26 cellular contexts compared by ENCODE assay signal in the genomic region with DNA sequence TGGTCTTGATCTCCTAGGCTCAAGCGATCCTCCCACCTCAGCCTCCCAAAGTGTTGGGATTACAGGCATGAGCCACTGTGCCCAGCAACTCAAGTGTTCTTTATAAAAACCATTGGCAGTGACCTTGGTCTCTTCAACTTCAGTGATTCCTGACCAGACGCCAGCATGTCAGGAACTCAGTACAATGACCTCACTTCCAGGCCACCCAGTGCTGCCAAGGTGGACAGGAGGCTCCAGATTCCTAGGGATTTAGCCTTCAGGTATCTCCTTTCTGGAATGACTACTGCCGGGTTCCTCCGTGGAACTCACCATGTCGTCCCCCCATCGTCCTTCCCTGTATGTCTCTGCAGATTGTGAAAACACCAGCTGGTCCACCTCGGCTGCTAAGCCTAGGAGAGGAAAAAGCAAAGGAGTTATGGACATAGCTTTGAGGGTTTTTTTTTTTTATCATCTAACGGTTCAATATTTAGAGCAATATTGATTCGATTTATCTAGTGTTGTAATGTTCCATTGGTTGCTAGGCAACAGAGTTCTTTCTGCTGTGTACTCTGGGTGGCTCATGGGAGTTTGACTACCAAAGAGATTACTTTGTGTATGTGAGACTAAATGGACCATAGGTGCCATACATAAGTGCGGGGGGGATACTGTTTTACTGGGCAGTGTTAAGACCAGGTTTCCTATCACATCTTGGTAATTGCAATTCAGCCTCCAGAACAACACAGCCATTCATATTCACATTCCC.
"Had no signal": no experiment of that assay in that cellular context is flagged by ENCODE, and none has a peak within 500 bp of the region (broad histone marks: within the 10 kb centered on the region; RNA-seq: fewer than 3 reads in every experiment).

No MANE protein-coding gene starts in this region.

- ATAC-seq: activated CD4-positive, alpha-beta T cell treated with anti-CD3 and anti-CD28 coated beads for 36 hours; activated T-cell treated with anti-CD3 and anti-CD28 coated beads, Interleukin-2, amount 50 U/mL, for 72 hours; left lung; lower lobe of right lung; natural killer cell; stimulated activated effector memory CD8-positive, alpha-beta T cell treated with anti-CD3 and anti-CD28 coated beads, Interleukin-12 subunit alpha, Interleukin-12 subunit beta, amount 100 ng/mL, for 72 hours had no signal

- H3K27me3 ChIP-seq: left lung, sigmoid colon, upper lobe of left lung, vagina had no signal

- H3K27ac Mint-ChIP-seq: activated CD4-positive, alpha-beta T cell treated with anti-CD3 and anti-CD28 coated beads for 36 hours; activated naive CD8-positive, alpha-beta T cell; activated T-cell treated with anti-CD3 and anti-CD28 coated beads, Interleukin-2, amount 50 U/mL, for 72 hours; natural killer cell; stimulated activated effector memory CD8-positive, alpha-beta T cell treated with anti-CD3 and anti-CD28 coated beads, Interleukin-12 subunit alpha, Interleukin-12 subunit beta, amount 100 ng/mL, for 72 hours; stimulated activated naive CD8-positive, alpha-beta T cell treated with anti-CD3 and anti-CD28 coated beads, Interleukin-15, Interleukin-2, amounts not matched to agents 100 ng/mL and 50 ng/mL, for 24 hours had no signal

- H3K36me3 ChIP-seq: left lung, lower lobe of right lung, sigmoid colon, thoracic aorta, upper lobe of left lung, vagina had no signal

- H3K4me1 Mint-ChIP-seq: activated CD4-positive, alpha-beta T cell treated with anti-CD3 and anti-CD28 coated beads for 36 hours; central memory CD8-positive, alpha-beta T cell; natural killer cell; stimulated activated effector memory CD8-positive, alpha-beta T cell treated with anti-CD3 and anti-CD28 coated beads, Interleukin-12 subunit alpha, Interleukin-12 subunit beta, amount 100 ng/mL, for 72 hours had no signal

- H3K27ac ChIP-seq: coronary artery, dorsolateral prefrontal cortex, left lung, lower lobe of right lung, sigmoid colon, thoracic aorta, upper lobe of left lung, vagina had no signal

- DNase-seq: activated CD4-positive, alpha-beta T cell treated with anti-CD3 and anti-CD28 coated beads for 36 hours; activated CD4-positive, CD25-positive, alpha-beta regulatory T cell; activated naive CD4-positive, alpha-beta T cell; activated T-cell treated with anti-CD3 and anti-CD28 coated beads for 4 hours; activated T-cell treated with anti-CD3 and anti-CD28 coated beads, Interleukin-2, amount 50 U/mL, for 72 hours; anterior cingulate cortex; effector memory CD4-positive, alpha-beta T cell; kidney glomerular epithelial cell; left lung; lower lobe of right lung; mesenchymal stem cell; natural killer cell; sigmoid colon; small intestine; stimulated activated CD4-positive, alpha-beta T cell treated with anti-CD3 and anti-CD28 coated beads, Interleukin-4, amount 100 ng/mL, for 24 hours; upper lobe of left lung had no signal

- H3K4me3 ChIP-seq: coronary artery, dorsolateral prefrontal cortex, left lung, lower lobe of right lung, sigmoid colon, thoracic aorta, upper lobe of left lung, vagina had no signal

- H3K9me3 Mint-ChIP-seq: central memory CD8-positive, alpha-beta T cell; stimulated activated effector memory CD8-positive, alpha-beta T cell treated with anti-CD3 and anti-CD28 coated beads, Interleukin-12 subunit alpha, Interleukin-12 subunit beta, amount 100 ng/mL, for 72 hours had no signal

- H3K4me3 Mint-ChIP-seq: activated CD4-positive, alpha-beta T cell treated with anti-CD3 and anti-CD28 coated beads for 36 hours; activated naive CD8-positive, alpha-beta T cell; activated T-cell treated with anti-CD3 and anti-CD28 coated beads, Interleukin-2, amount 50 U/mL, for 72 hours; central memory CD8-positive, alpha-beta T cell; natural killer cell; stimulated activated effector memory CD8-positive, alpha-beta T cell treated with anti-CD3 and anti-CD28 coated beads, Interleukin-12 subunit alpha, Interleukin-12 subunit beta, amount 100 ng/mL, for 72 hours; stimulated activated naive CD8-positive, alpha-beta T cell treated with anti-CD3 and anti-CD28 coated beads, Interleukin-15, Interleukin-2, amounts not matched to agents 100 ng/mL and 50 ng/mL, for 24 hours had no signal

- H3K27me3 Mint-ChIP-seq: activated CD4-positive, alpha-beta T cell treated with anti-CD3 and anti-CD28 coated beads for 36 hours; activated naive CD8-positive, alpha-beta T cell; central memory CD8-positive, alpha-beta T cell; stimulated activated naive CD8-positive, alpha-beta T cell treated with anti-CD3 and anti-CD28 coated beads, Interleukin-15, Interleukin-2, amounts not matched to agents 100 ng/mL and 50 ng/mL, for 24 hours had no signal

- H3K4me1 ChIP-seq: lower lobe of right lung, upper lobe of left lung, vagina had no signal

- FAIRE-seq: bronchial epithelial cell, frontal cortex, small intestine had no signal

- H3K9me3 ChIP-seq: left lung, lower lobe of right lung, sigmoid colon, thoracic aorta, upper lobe of left lung, vagina had no signal

- H3K36me3 Mint-ChIP-seq: activated naive CD8-positive, alpha-beta T cell; natural killer cell; stimulated activated effector memory CD8-positive, alpha-beta T cell treated with anti-CD3 and anti-CD28 coated beads, Interleukin-12 subunit alpha, Interleukin-12 subunit beta, amount 100 ng/mL, for 72 hours had no signal
